In the genomic region with DNA sequence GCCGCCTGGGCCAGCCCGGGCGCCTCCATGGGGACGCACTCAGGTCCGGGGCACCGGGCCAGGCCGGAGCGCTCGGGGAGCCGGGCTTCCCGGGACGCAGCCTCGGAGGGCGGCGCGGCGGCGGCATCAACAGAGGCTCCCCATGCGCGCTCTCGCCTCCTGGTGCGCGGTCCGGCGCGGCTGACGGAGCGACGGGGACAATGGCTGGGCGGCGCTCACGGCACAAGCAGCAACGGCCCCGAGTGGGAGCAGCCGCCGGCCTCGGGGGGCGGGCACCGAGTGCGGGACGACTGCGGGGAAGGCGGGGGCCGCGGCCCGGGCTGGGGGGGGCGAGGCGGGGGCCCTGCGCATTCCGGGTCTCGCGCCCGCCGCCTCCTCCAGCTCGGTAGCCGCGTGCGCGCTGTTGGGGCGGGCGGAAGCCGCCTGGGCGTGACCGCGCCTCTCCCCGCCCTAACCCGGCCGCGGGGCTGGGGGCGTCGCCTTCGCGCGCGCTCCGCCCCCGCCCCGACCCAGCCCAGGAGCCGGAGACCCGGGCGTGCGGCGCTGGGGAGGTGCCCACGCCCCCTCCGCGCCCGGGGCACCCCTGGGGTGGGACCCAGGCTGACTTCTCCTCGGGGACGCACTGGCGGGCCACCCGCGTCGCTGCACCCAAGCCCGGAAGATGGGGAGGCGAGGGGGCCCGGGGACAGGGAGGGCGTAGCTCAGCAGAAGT, we compare ENCODE assay signal across 8 cellular contexts. TPM values are rescaled to one million over a fixed set of nuclear protein-coding genes. Genes with fewer than 3 reads are reported as not detected.
DNase-seq lines count a peak whose midpoint lies in the region; ATAC-seq, FAIRE-seq and TF ChIP-seq lines count a peak whose summit lies in the region.

PRKX (minus strand) TSS at position 425 of the 712 bp plus-strand sequence; CDS start at position 29, 396 bp downstream.

- WGBS in right lobe of liver (ENCODE audit: insufficient coverage, low coverage, low lambda C conversion rate, missing lambda C conversion rate), result 0% methylated on average over 10 of the region's 97 CpGs

- no peak for FAIRE-seq in H54 (lab: Jason Lieb, UNC)

- peak within 1 kb of the TSS; percentile 90 for H3K27ac Mint-ChIP-seq in chondrocyte (ENCODE audit: unreplicated experiment)

- H3K4me1 ChIP-seq in right lobe of liver, result no peaks in the 10 kb centered on the region

- H3K4me1 Mint-ChIP-seq in chondrocyte (ENCODE audit: low read depth), result peaks cover 19% of the 10 kb centered on the region

- no peak for TF ChIP-seq POLR2A in H54 (IDR thresholded peaks at IDR 0.05; ENCODE audit: low read depth, low read length)
- TF ChIP-seq POLR2A in right lobe of liver (IDR thresholded peaks at IDR 0.05), result peak; percentile 38

- H3K9me3 Mint-ChIP-seq in chondrocyte (ENCODE audit: low read depth), result no peaks in the 10 kb centered on the region

- H3K4me3 ChIP-seq in GM12864 (ENCODE audit: low read depth, low read length) (peak within 1 kb of the TSS; percentile 77), right lobe of liver (peak within 1 kb of the TSS; percentile 49 to 60 (median 49))

- DNase-seq in GM12864 (ENCODE audit: low read depth) (no peak), H54 (ENCODE audit: insufficient read length, low spot score) (peak; percentile 23), LoVo (ENCODE audit: low spot score) (peak; percentile 34), chondrocyte (ENCODE audit: low spot score) (peak; percentile 64), right lobe of liver (peak; percentile 48 to 72 (median 63)), NCI-H128 (lab: John Stamatoyannopoulos, UW; ENCODE audit: unreplicated experiment) (no peak)
- peak; percentile 39 to 57 for DNase-seq in stimulated activated CD4-positive, alpha-beta T cell treated with anti-CD3 and anti-CD28 coated beads, Interleukin-4, amount 100 ng/mL, for 48 hours (ENCODE audit: low read depth in 2 of 2)

- H3K4me3 Mint-ChIP-seq in chondrocyte (ENCODE audit: unreplicated experiment), result peak within 1 kb of the TSS; percentile 92

- peak within 1 kb of the TSS in 2 of 3 donors; percentile 50 to 53 for H3K27ac ChIP-seq in right lobe of liver

- peaks cover 0 to 7% of the 10 kb centered on the region in 2 donors for H3K27me3 ChIP-seq in right lobe of liver

- no peaks in the 10 kb centered on the region for H3K36me3 ChIP-seq in right lobe of liver

- no peaks in the 10 kb centered on the region for H3K9me3 ChIP-seq in right lobe of liver

- no peaks in the 10 kb centered on the region for H3K27me3 Mint-ChIP-seq in chondrocyte (ENCODE audit: low read depth)

- peaks cover 1% of the 10 kb centered on the region for H3K36me3 Mint-ChIP-seq in chondrocyte (ENCODE audit: low read depth)

- ATAC-seq in activated CD4-positive, CD25-positive, alpha-beta regulatory T cell treated with anti-CD3 and anti-CD28 coated beads, Interleukin-2, amount 50 U/mL, for 24 hours, result peak; percentile 85 to 88
- peak; percentile 89 to 92 (median 91) for ATAC-seq in right lobe of liver

- TF ChIP-seq CTCF in GM12864 (IDR thresholded peaks at IDR 0.05; ENCODE audit: low read depth, low read length, missing control alignments), result no peak
- TF ChIP-seq CTCF in chondrocyte (IDR thresholded peaks at IDR 0.05), result no peak
- TF ChIP-seq CTCF in right lobe of liver (IDR thresholded peaks at IDR 0.05), result no peak

- intact Hi-C loops in right lobe of liver (cut with DNase I), result no loop called here

RNA-seq across cellular contexts. Expression of gene PRKX, which starts in this region (rescaled TPM):
- 14.5 to 17.1 TPM (median 16.2 TPM) in 3 replicates for total RNA-seq in chondrocyte
- total RNA-seq in right lobe of liver, result 1 to 10 TPM; 1.7 to 7.2 (median 3.7) TPM

Comparison
In these comparisons a context has a peak if more than half of its experiments do, and no peak if none do; other contexts are left out.
1. DNase-seq: peak in H54 (single experiment), LoVo (single experiment), chondrocyte (single experiment), right lobe of liver (3 of 3) and stimulated activated CD4-positive, alpha-beta T cell treated with anti-CD3 and anti-CD28 coated beads, Interleukin-4, amount 100 ng/mL, for 48 hours (2 of 2); none in GM12864 (single experiment) and NCI-H128 (single experiment).